Comparison of ENCODE assay signal across 11 cellular contexts in genomic region chr13:45046445-45046844, GRCh38. TPM values are rescaled to one million over a fixed set of nuclear protein-coding genes. Genes with fewer than 3 reads are reported as not detected.
DNase-seq lines count a peak whose midpoint lies in the region; ATAC-seq, FAIRE-seq and TF ChIP-seq lines count a peak whose summit lies in the region.
"Had no signal": no experiment of that assay in that cellular context is flagged by ENCODE, and none has a peak within 500 bp of the region (broad histone marks: within the 10 kb centered on the region; RNA-seq: fewer than 3 reads in every experiment).

No MANE protein-coding gene starts in this region.

- in situ Hi-C loops in HepG2 (cut with HindIII; ENCODE audit: extremely low pct_ligation_motif_present, low pct_unique_long_range_greater_than_20kb) (loop anchor here (5.0 to 25.0 kb wide), 3 partner anchors 236 to 466 kb away; no protein-coding TSS in a partner anchor), K562 (cut with MboI) (loop anchor here (5.0 kb wide), 1 partner anchor 261 kb away; no protein-coding TSS in a partner anchor)

- no peak for TF ChIP-seq POLR2A in HepG2 (IDR thresholded peaks at IDR 0.05; ENCODE audit: insufficient read depth in 1 of 2, low read depth in 2 of 2, low read length in 2 of 2)
- TF ChIP-seq POLR2A in right lobe of liver (IDR thresholded peaks at IDR 0.05): no peak
- no peak for TF ChIP-seq POLR2A in K562 (conservative IDR thresholded peaks at IDR 0.05)
- TF ChIP-seq POLR2A in vagina (IDR thresholded peaks at IDR 0.05): no peak
- no peak for TF ChIP-seq POLR2A in ovary (IDR thresholded peaks at IDR 0.05)
- TF ChIP-seq POLR2A in body of pancreas (IDR thresholded peaks at IDR 0.05): no peak

- POLR2A ChIA-PET in HepG2 (lab: Yijun Ruan, JAX) (interaction anchor here (0.7 to 1.2 kb wide), 2 partner anchors 235 to 310 kb away, joined by 3 to 4 read pairs; no protein-coding TSS in a partner anchor), K562 (lab: Yijun Ruan, JAX) (interaction anchor here (0.5 to 1.1 kb wide), 3 partner anchors 14 to 260 kb away, joined by 3 to 4 read pairs (median 3); no protein-coding TSS in a partner anchor), GM10248 (lab: Yijun Ruan, JAX) (no interaction called here)

- H2AFZ ChIP-seq in HepG2 (ENCODE audit: low read length) (peak overlapping the region; percentile 76), K562 (ENCODE audit: low read depth, low read length) (peak overlapping the region; percentile 99)

- H3K4me2 ChIP-seq in HepG2 (ENCODE audit: low read depth, low read length) (peak overlapping the region; percentile 95), K562 (ENCODE audit: insufficient read depth, low read length) (peak overlapping the region; percentile 76; the same call in 1 of the 2 replicates)

- no peak for FAIRE-seq in HepG2 (lab: Jason Lieb, UNC)
- no peak for FAIRE-seq in K562 (lab: Jason Lieb, UNC)
- FAIRE-seq: GM19239 had no signal

- H3K9me3 ChIP-seq in HepG2 (ENCODE audit: low read length) (no peaks in the 10 kb centered on the region), right lobe of liver (no peaks in the 10 kb centered on the region), K562 (replicated peaks; ENCODE audit: control insufficient read depth, insufficient read depth, low read depth, low read length) (no peaks in the 10 kb centered on the region), mesodermal cell (ENCODE audit: control insufficient read depth, low read length) (no peaks in the 10 kb centered on the region), vagina (no peaks in the 10 kb centered on the region), ovary (no peaks in the 10 kb centered on the region), body of pancreas (no peaks in the 10 kb centered on the region)

- TF ChIP-seq CTCF in HepG2 (CRISPR knock-in tag; IDR thresholded peaks at IDR 0.05) (no peak), right lobe of liver (IDR thresholded peaks at IDR 0.05) (no peak), K562 (IDR thresholded peaks at IDR 0.05 in 2 of 3, conservative IDR thresholded peaks at IDR 0.05 in 1 of 3; ENCODE audit: insufficient read depth in 2 of 3, low read depth in 1 of 3, low read length in 3 of 3) (no peak), vagina (IDR thresholded peaks at IDR 0.05) (no peak), ovary (IDR thresholded peaks at IDR 0.05) (no peak), GM10248 (IDR thresholded peaks at IDR 0.05; ENCODE audit: control extremely low read depth, extremely low read depth, low read depth, missing control alignments) (no peak), body of pancreas (IDR thresholded peaks at IDR 0.05) (no peak)

- 19% methylated on average over 4 of the region's 4 CpGs for WGBS in HepG2 (ENCODE audit: low lambda C conversion rate)
- WGBS in right lobe of liver (ENCODE audit: insufficient coverage, low coverage, low lambda C conversion rate, missing lambda C conversion rate): 73% methylated on average over 4 of the region's 4 CpGs
- WGBS in K562 (ENCODE audit: insufficient coverage, low coverage, missing lambda C conversion rate): 74% methylated on average over 4 of the region's 4 CpGs
- 77 to 84% methylated on average over 4 of the region's 4 CpGs for WGBS in mesodermal cell (ENCODE audit: insufficient coverage in 2 of 2), 2 experiments
- 84 to 87% (median 85%) methylated on average over 4 of the region's 4 CpGs for whole genome bisulfite sequencing in ovary, 3 donors
- 64 to 65% methylated on average over 4 of the region's 4 CpGs for WGBS in body of pancreas, 2 donors

- no peaks in the 10 kb centered on the region for H3K36me3 ChIP-seq in HepG2 (replicated peaks in 1 of 2; ENCODE audit: control insufficient read depth in 1 of 2, insufficient read depth in 2 of 2, low read length in 2 of 2)
- H3K36me3 ChIP-seq in right lobe of liver: no peaks in the 10 kb centered on the region
- no peaks in the 10 kb centered on the region for H3K36me3 ChIP-seq in K562 (ENCODE audit: control insufficient read depth, insufficient read depth, low read length)
- H3K36me3 ChIP-seq in mesodermal cell (ENCODE audit: control insufficient read depth, insufficient read depth, low read length): no peaks in the 10 kb centered on the region
- H3K36me3 ChIP-seq in vagina: no peaks in the 10 kb centered on the region
- H3K36me3 ChIP-seq in ovary: no peaks in the 10 kb centered on the region
- H3K36me3 ChIP-seq in body of pancreas (replicated peaks in 1 of 2; ENCODE audit: insufficient read depth in 1 of 2, low read depth in 2 of 2): no peaks in the 10 kb centered on the region

- H4K20me1 ChIP-seq in HepG2 (ENCODE audit: insufficient read depth, low read length) (no peaks in the 10 kb centered on the region), K562 (replicated peaks; ENCODE audit: control insufficient read depth, insufficient read depth, low read length) (no peaks in the 10 kb centered on the region)

- DNase-seq in HepG2 (ENCODE audit: low spot score) (no peak), right lobe of liver (no peak), K562 (ENCODE audit: extremely low read depth in 1 of 4, low spot score in 3 of 4) (no peak), vagina (ENCODE audit: extremely low spot score in 2 of 2) (no peak), ovary (no peak), GM10248 (ENCODE audit: extremely low spot score) (no peak), body of pancreas (no peak)
- DNase-seq: effector CD8-positive, alpha-beta T cell; NCI-H2107 had no signal

- intact Hi-C loops in HepG2 (cut with micrococcal nuclease; ENCODE audit: unreplicated experiment): loop anchor here (2.0 kb wide), 1 partner anchor 74 kb away; the partner anchor contains the start of gene GTF2F2
- intact Hi-C loops in right lobe of liver (cut with DNase I): loop anchor here (5.0 kb wide), 1 partner anchor 236 kb away; no protein-coding TSS in a partner anchor
- intact Hi-C loops in K562 (cut with micrococcal nuclease): loop anchor here (5.0 kb wide), 1 partner anchor 346 kb away; no protein-coding TSS in a partner anchor
- intact Hi-C loops in vagina (cut with DNase I): loop anchor here (10.0 kb wide), 1 partner anchor 258 kb away; no protein-coding TSS in a partner anchor
- intact Hi-C loops in ovary (cut with DNase I): loop anchor here in 3 of 4 donors (5.0 kb wide), 1 partner anchor 261 kb away; no protein-coding TSS in a partner anchor
- intact Hi-C loops in body of pancreas (cut with DNase I): loop anchor here (10.0 kb wide), 1 partner anchor 228 kb away; no protein-coding TSS in a partner anchor

- CTCF ChIA-PET in HepG2 (lab: Yijun Ruan, JAX; ENCODE audit: low intra/inter-chr PET ratio, low total read pairs): interaction anchor here (1.3 to 4.0 kb wide), 4 partner anchors 75 to 264 kb away, joined by 7 to 50 read pairs (median 24); partner anchors contain the start of gene GTF2F2
- CTCF ChIA-PET in K562 (lab: Yijun Ruan, JAX; ENCODE audit: low intra/inter-chr PET ratio): interaction anchor here (1.9 to 3.6 kb wide), 2 partner anchors 234 to 264 kb away, joined by 11 to 53 read pairs; no protein-coding TSS in a partner anchor
- CTCF ChIA-PET in GM10248 (lab: Yijun Ruan, JAX): interaction anchor here (0.6 to 5.9 kb wide), 39 partner anchors 9 to 563 kb away, joined by 3 to 120 read pairs (median 4); partner anchors contain the start of genes GTF2F2 and TPT1

- H3K79me2 ChIP-seq in HepG2 (ENCODE audit: insufficient read depth, low read length) (no peaks in the 10 kb centered on the region), K562 (ENCODE audit: control insufficient read depth, insufficient read depth, low read length) (no peaks in the 10 kb centered on the region)

- no peak overlapping the region for H3K27ac ChIP-seq in HepG2 (ENCODE audit: extremely low read length, insufficient read depth, low read length)
- no peak overlapping the region for H3K27ac ChIP-seq in right lobe of liver
- H3K27ac ChIP-seq in K562 (ENCODE audit: extremely low read depth, low read depth, low read length): no peak overlapping the region
- H3K27ac ChIP-seq in mesodermal cell (ENCODE audit: low read depth, low read length, severe bottlenecking): no peak overlapping the region
- H3K27ac ChIP-seq in vagina: no peak overlapping the region
- H3K27ac ChIP-seq in ovary: no peak overlapping the region
- no peak overlapping the region for H3K27ac ChIP-seq in body of pancreas

- BruUV-seq in HepG2 (replicated peaks; lab: Mats Ljungman, UMichigan) (no TSS peak), K562 (replicated peaks; lab: Mats Ljungman, UMichigan) (no TSS peak)

- TF ChIP-seq EP300 in HepG2 (IDR thresholded peaks at IDR 0.05; ENCODE audit: low read depth in 2 of 2, low read length in 2 of 2) (no peak), HepG2 (CRISPR knock-in tag; IDR thresholded peaks at IDR 0.05; ENCODE audit: borderline replicate concordance) (no peak), K562 (IDR thresholded peaks at IDR 0.05; ENCODE audit: low read length) (no peak), ovary (IDR thresholded peaks at IDR 0.05) (no peak)

- H3K4me1 ChIP-seq in HepG2 (ENCODE audit: insufficient read depth, low read length) (peaks cover 12% of the 10 kb centered on the region), right lobe of liver (no peaks in the 10 kb centered on the region), K562 (replicated peaks in 1 of 2; ENCODE audit: control insufficient read depth in 2 of 2, insufficient read depth in 2 of 2, low read length in 2 of 2) (peaks cover 0 to 6% of the 10 kb centered on the region in 2 experiments; a peak in 3 of 5 replicates), mesodermal cell (ENCODE audit: control insufficient read depth, insufficient read depth, low read length, poor library complexity, severe bottlenecking) (no peaks in the 10 kb centered on the region), vagina (peaks cover 17% of the 10 kb centered on the region), ovary (ENCODE audit: insufficient read depth) (no peaks in the 10 kb centered on the region), body of pancreas (peaks cover 7% of the 10 kb centered on the region)

- H3K27me3 ChIP-seq in HepG2 (ENCODE audit: control insufficient read depth in 1 of 2, insufficient read depth in 2 of 2, low read length in 2 of 2) (no peaks in the 10 kb centered on the region; a peak in 1 of 5 replicates), right lobe of liver (no peaks in the 10 kb centered on the region), K562 (ENCODE audit: control insufficient read depth in 2 of 2, insufficient read depth in 2 of 2, low read length in 2 of 2) (no peaks in the 10 kb centered on the region), vagina (no peaks in the 10 kb centered on the region), ovary (no peaks in the 10 kb centered on the region), body of pancreas (no peaks in the 10 kb centered on the region)

- TF ChIP-seq RAD21 in HepG2 (CRISPR knock-in tag; IDR thresholded peaks at IDR 0.05) (no peak), K562 (CRISPR knock-in tag; conservative IDR thresholded peaks at IDR 0.05 in 1 of 2, IDR thresholded peaks at IDR 0.05 in 1 of 2) (no peak)

- H3K9ac ChIP-seq in HepG2 (ENCODE audit: insufficient read depth, low read depth, low read length): peak overlapping the region; percentile 30; the same call in 1 of the 2 replicates
- 0 out of 4 replicates have a peak overlapping the region, but pooled peaks of 1 of the 2 experiments have one; percentile 66 for H3K9ac ChIP-seq in K562 (ENCODE audit: insufficient read depth in 1 of 2, low read depth in 2 of 2, low read length in 2 of 2)

- H3K9me1 ChIP-seq in K562 (ENCODE audit: control insufficient read depth, insufficient read depth, low read length): no peaks in the 10 kb centered on the region

- ATAC-seq in HepG2 (peak; percentile 62), right lobe of liver (no peak), K562 (no peak; the same call in 2 of the 3 replicates), body of pancreas (no peak)

- H3K4me3 ChIP-seq in HepG2 (replicated peaks in 1 of 3; ENCODE audit: insufficient read depth in 1 of 3, low read depth in 2 of 3, low read length in 3 of 3): peak overlapping the region; percentile 63 to 72 (median 65)
- H3K4me3 ChIP-seq in right lobe of liver: peak overlapping the region in 1 of 3 donors; percentile 52
- no peak overlapping the region for H3K4me3 ChIP-seq in K562
- H3K4me3 ChIP-seq in mesodermal cell (ENCODE audit: extremely low read depth, insufficient read depth, low read length, poor library complexity, severe bottlenecking): peak overlapping the region; percentile 38
- peak overlapping the region; percentile 30 to 36 for H3K4me3 ChIP-seq in vagina
- no peak overlapping the region for H3K4me3 ChIP-seq in ovary
- H3K4me3 ChIP-seq in body of pancreas: no peak overlapping the region

RNA-seq across cellular contexts. Expression of gene GPALPP1, which starts 57.1 kb away (rescaled TPM):
- total RNA-seq in HepG2 (2016; rRNA removed; fragmentation: Illumina TruSeq; extraction: Trizol) (23.1 and 34.2 TPM in 2 replicates), right lobe of liver (1 to 10 TPM; 6.8 to 10.0 (median 8.4) TPM), K562 (2014; rRNA removed) (13.2 and 25.4 TPM in 2 replicates), K562 (2014; rRNA removed; fragmentation: Illumina TruSeq; extraction: Trizol) (21.8 and 23.9 TPM in 2 replicates), K562 (2015; rRNA removed; fragmentation: Illumina TruSeq; extraction: Trizol) (22.3 and 23.2 TPM in 2 replicates), K562 (2021) (16.8 and 18.4 TPM in 2 replicates), vagina (20.9 TPM), ovary (10 to 100 TPM; 17.5 to 26.3 (median 24.9) TPM), body of pancreas (10 to 100 TPM; 16.2 to 25.2 TPM)
- total RNA-seq in HepG2 (2016; cell fraction: cytosol; rRNA removed; fragmentation: Illumina TruSeq; extraction: Trizol; ENCODE audit: low read depth): 8.3 and 11.5 TPM in 2 replicates
- total RNA-seq in HepG2 (2016; cell fraction: insoluble cytoplasmic fraction; rRNA removed; fragmentation: Illumina TruSeq; extraction: Trizol): 23.6 and 33.9 TPM in 2 replicates
- total RNA-seq in HepG2 (2016; cell fraction: membrane; rRNA removed; fragmentation: Illumina TruSeq; extraction: Trizol): 8.1 and 10.4 TPM in 2 replicates
- 18.5 and 21.7 TPM in 2 replicates for total RNA-seq in HepG2 (2016; cell fraction: nucleus; rRNA removed; fragmentation: Illumina TruSeq; extraction: Trizol)
- polyA plus RNA-seq in HepG2 (2011; rRNA removed) (12.1 and 13.8 TPM in 2 replicates), K562 (2011; rRNA removed) (16.4 and 21.0 TPM in 2 replicates), K562 (2014; fragmentation: Illumina TruSeq; extraction: Trizol) (17.0 and 18.5 TPM in 2 replicates), K562 (2014; fragmentation: Nextera tagmentation; extraction: Ambion mirVana) (10 to 100 TPM in 1 of 2 experiments, 1 to 10 TPM in 1; 8.1 to 13.1 TPM), K562 (2014; rRNA removed) (19.0 and 21.8 TPM in 2 replicates), ovary (10 to 100 TPM; 17.3 to 31.9 TPM)
- polyA plus RNA-seq in HepG2 (2011; cell fraction: cytosol; rRNA removed): 4.9 and 6.4 TPM in 2 replicates
- 16.6 and 17.5 TPM in 2 replicates for polyA plus RNA-seq in HepG2 (2011; cell fraction: nucleus; rRNA removed)
- 13.0 and 15.0 TPM in 2 replicates for polyA plus RNA-seq in HepG2 (2012)
- 1.3 and 2.6 TPM in 2 replicates for polyA plus RNA-seq in HepG2 (2016; cell fraction: cytosol; fragmentation: Illumina TruSeq; extraction: Trizol; ENCODE audit: low read depth)
- polyA plus RNA-seq in HepG2 (2016; cell fraction: insoluble cytoplasmic fraction; fragmentation: Illumina TruSeq; extraction: Trizol; ENCODE audit: low read depth): 26.5 and 26.8 TPM in 2 replicates
- polyA plus RNA-seq in HepG2 (2016; cell fraction: membrane; fragmentation: Illumina TruSeq; extraction: Trizol; ENCODE audit: low read depth): 3.3 and 3.6 TPM in 2 replicates
- polyA plus RNA-seq in HepG2 (2016; cell fraction: nucleus; fragmentation: Illumina TruSeq; extraction: Trizol; ENCODE audit: insufficient read depth, low read depth): 19.7 and 23.2 TPM in 2 replicates
- 13.5 and 19.1 TPM in 2 replicates for polyA minus RNA-seq in HepG2 (2011; rRNA and poly(A)+ RNA removed; ENCODE audit: low replicate concordance)
- polyA minus RNA-seq in HepG2 (2011; cell fraction: cytosol; rRNA and poly(A)+ RNA removed): 10.3 and 11.6 TPM in 2 replicates
- 49.1 and 49.7 TPM in 2 replicates for polyA minus RNA-seq in HepG2 (2011; cell fraction: nucleus; rRNA and poly(A)+ RNA removed)
- 27.5 and 33.7 TPM in 2 replicates for total RNA-seq in K562 (2011; cell fraction: chromatin; rRNA removed; ENCODE audit: low replicate concordance)
- 25.3 and 26.0 TPM in 2 replicates for total RNA-seq in K562 (2011; cell fraction: nucleolus; rRNA removed)
- 44.0 and 78.8 TPM in 2 replicates for total RNA-seq in K562 (2011; cell fraction: nucleoplasm; rRNA removed)
- polyA plus RNA-seq in K562 (2011; cell fraction: cytosol; rRNA removed): 7.3 and 7.7 TPM in 2 replicates
- polyA plus RNA-seq in K562 (2011; cell fraction: nucleus; rRNA removed): 31.8 and 36.5 TPM in 2 replicates
- 12.5 and 14.1 TPM in 2 replicates for polyA plus RNA-seq in K562 (2012)
- 17.4 and 20.7 TPM in 2 replicates for polyA minus RNA-seq in K562 (2011; rRNA and poly(A)+ RNA removed)
- 11.0 and 14.2 TPM in 2 replicates for polyA minus RNA-seq in K562 (2011; cell fraction: cytosol; rRNA and poly(A)+ RNA removed)
- 21.4 and 29.4 TPM in 2 replicates for polyA minus RNA-seq in K562 (2011; cell fraction: nucleus; rRNA and poly(A)+ RNA removed)
- polyA plus RNA-seq in mesodermal cell (2013, experiment 1 of 2): 25.0 TPM
- polyA plus RNA-seq in mesodermal cell (2013, experiment 2 of 2): 31.0 TPM

RNA-seq across cellular contexts. Expression of gene NUFIP1, which starts 57.2 kb away (rescaled TPM):
- total RNA-seq in HepG2 (2016; rRNA removed; fragmentation: Illumina TruSeq; extraction: Trizol) (10.3 and 12.0 TPM in 2 replicates), right lobe of liver (1 to 10 TPM; 1.1 to 2.3 (median 2.0) TPM), K562 (2014; rRNA removed) (2.7 and 4.9 TPM in 2 replicates), K562 (2014; rRNA removed; fragmentation: Illumina TruSeq; extraction: Trizol) (8.4 and 10.1 TPM in 2 replicates), K562 (2015; rRNA removed; fragmentation: Illumina TruSeq; extraction: Trizol) (9.3 and 9.4 TPM in 2 replicates), K562 (2021) (7.2 and 7.8 TPM in 2 replicates), vagina (2.5 TPM), ovary (1 to 10 TPM; 2.3 to 9.5 (median 6.8) TPM), body of pancreas (1 to 10 TPM; 1.3 to 1.6 TPM)
- total RNA-seq in HepG2 (2016; cell fraction: cytosol; rRNA removed; fragmentation: Illumina TruSeq; extraction: Trizol; ENCODE audit: low read depth): 3.4 and 3.8 TPM in 2 replicates
- 9.8 and 11.4 TPM in 2 replicates for total RNA-seq in HepG2 (2016; cell fraction: insoluble cytoplasmic fraction; rRNA removed; fragmentation: Illumina TruSeq; extraction: Trizol)
- 5.0 and 5.9 TPM in 2 replicates for total RNA-seq in HepG2 (2016; cell fraction: membrane; rRNA removed; fragmentation: Illumina TruSeq; extraction: Trizol)
- 7.4 and 8.7 TPM in 2 replicates for total RNA-seq in HepG2 (2016; cell fraction: nucleus; rRNA removed; fragmentation: Illumina TruSeq; extraction: Trizol)
- polyA plus RNA-seq in HepG2 (2011; rRNA removed) (1.4 and 1.9 TPM in 2 replicates), K562 (2011; rRNA removed) (1.2 and 2.9 TPM in 2 replicates), K562 (2014; fragmentation: Illumina TruSeq; extraction: Trizol) (8.7 and 9.7 TPM in 2 replicates), K562 (2014; fragmentation: Nextera tagmentation; extraction: Ambion mirVana) (1 to 10 TPM; 2.6 TPM), K562 (2014; rRNA removed) (3.5 and 4.1 TPM in 2 replicates), ovary (1 to 10 TPM; 3.6 to 7.4 TPM)
- polyA plus RNA-seq in HepG2 (2011; cell fraction: cytosol; rRNA removed): 1.5 and 1.7 TPM in 2 replicates
- polyA plus RNA-seq in HepG2 (2011; cell fraction: nucleus; rRNA removed): 1.9 and 2.8 TPM in 2 replicates
- polyA plus RNA-seq in HepG2 (2012): 5.4 and 7.3 TPM in 2 replicates
- 1.2 and 1.3 TPM in 2 replicates for polyA plus RNA-seq in HepG2 (2016; cell fraction: cytosol; fragmentation: Illumina TruSeq; extraction: Trizol; ENCODE audit: low read depth)
- 11.9 and 12.5 TPM in 2 replicates for polyA plus RNA-seq in HepG2 (2016; cell fraction: insoluble cytoplasmic fraction; fragmentation: Illumina TruSeq; extraction: Trizol; ENCODE audit: low read depth)
- 2.1 and 2.5 TPM in 2 replicates for polyA plus RNA-seq in HepG2 (2016; cell fraction: membrane; fragmentation: Illumina TruSeq; extraction: Trizol; ENCODE audit: low read depth)
- 8.4 and 8.6 TPM in 2 replicates for polyA plus RNA-seq in HepG2 (2016; cell fraction: nucleus; fragmentation: Illumina TruSeq; extraction: Trizol; ENCODE audit: insufficient read depth, low read depth)
- 1.1 and 2.5 TPM in 2 replicates for polyA minus RNA-seq in HepG2 (2011; rRNA and poly(A)+ RNA removed; ENCODE audit: low replicate concordance)
- 2.8 and 2.9 TPM in 2 replicates for polyA minus RNA-seq in HepG2 (2011; cell fraction: cytosol; rRNA and poly(A)+ RNA removed)
- polyA minus RNA-seq in HepG2 (2011; cell fraction: nucleus; rRNA and poly(A)+ RNA removed): 4.6 and 5.1 TPM in 2 replicates
- total RNA-seq in K562 (2011; cell fraction: chromatin; rRNA removed; ENCODE audit: low replicate concordance): 1.2 and 3.2 TPM in 2 replicates
- total RNA-seq in K562 (2011; cell fraction: nucleolus; rRNA removed): 1.0 and 1.3 TPM in 2 replicates
- total RNA-seq in K562 (2011; cell fraction: nucleoplasm; rRNA removed): 1.8 and 3.2 TPM in 2 replicates
- 2.1 and 3.7 TPM in 2 replicates for polyA plus RNA-seq in K562 (2011; cell fraction: cytosol; rRNA removed)
- 1.3 and 1.6 TPM in 2 replicates for polyA plus RNA-seq in K562 (2011; cell fraction: nucleus; rRNA removed)
- polyA plus RNA-seq in K562 (2012): 3.5 and 5.2 TPM in 2 replicates
- 3.3 and 3.6 TPM in 2 replicates for polyA minus RNA-seq in K562 (2011; rRNA and poly(A)+ RNA removed)
- 2.3 and 3.6 TPM in 2 replicates for polyA minus RNA-seq in K562 (2011; cell fraction: cytosol; rRNA and poly(A)+ RNA removed)
- polyA minus RNA-seq in K562 (2011; cell fraction: nucleus; rRNA and poly(A)+ RNA removed): 1.9 and 2.3 TPM in 2 replicates
- polyA plus RNA-seq in mesodermal cell (2013, experiment 1 of 2): 7.7 TPM
- 7.3 TPM for polyA plus RNA-seq in mesodermal cell (2013, experiment 2 of 2)

Comparison
In these comparisons a context has a peak if more than half of its experiments do, and no peak if none do; other contexts are left out.
1. H3K4me3 ChIP-seq: peak in HepG2 (3 of 3), mesodermal cell (single experiment) and vagina (2 of 2); none in K562 (single experiment), ovary (single experiment) and body of pancreas (0 of 2).
2. Of the 241 proteins assayed by ChIP-seq in both HepG2 and K562: peak only in HepG2: SMAD1; only in K562: none; in both: none; in neither: 240.